In the genomic region with DNA sequence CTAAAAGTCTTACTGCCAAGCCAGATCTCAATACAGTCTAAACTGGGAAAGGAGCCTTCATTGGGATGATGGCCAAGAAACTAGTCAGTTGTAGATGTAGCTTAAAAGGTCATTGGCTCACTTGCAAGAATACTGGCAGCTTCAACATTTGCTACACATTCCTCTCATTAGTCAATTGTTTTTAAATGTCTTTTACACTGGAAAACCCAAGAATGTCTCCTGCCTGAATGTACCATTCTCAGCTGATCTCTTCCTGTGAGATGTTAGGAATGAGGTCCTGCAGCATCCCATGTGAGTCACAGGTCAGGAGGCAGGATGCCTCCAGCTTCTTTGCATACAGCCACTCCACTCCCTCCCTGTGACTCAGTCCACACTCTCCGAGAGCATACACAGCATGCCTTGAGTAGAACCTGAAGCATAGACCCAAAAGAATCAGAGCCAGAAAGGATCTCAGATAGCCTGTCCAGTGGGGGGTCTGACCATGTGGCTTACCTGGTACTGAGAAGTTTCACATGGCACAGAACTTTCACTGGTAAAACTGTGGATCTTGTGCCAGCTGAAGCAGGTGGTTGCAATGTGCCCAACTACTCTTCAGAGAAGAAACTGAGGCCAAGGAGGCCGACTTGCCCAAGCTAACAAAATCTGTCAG, we compare ENCODE assay signal across 9 cellular contexts. TPM values are rescaled to one million over a fixed set of nuclear protein-coding genes. Genes with fewer than 3 reads are reported as not detected.
A peak's percentile ranks its signal among the peaks of the same experiment; 100 is the strongest.
DNase-seq lines count a peak whose midpoint lies in the region; ATAC-seq and TF ChIP-seq lines count a peak whose summit lies in the region.
"Had no signal": no experiment of that assay in that cellular context is flagged by ENCODE, and none has a peak within 500 bp of the region (broad histone marks: within the 10 kb centered on the region; RNA-seq: fewer than 3 reads in every experiment).

No MANE protein-coding gene starts in this region.

- H3K4me3 Mint-ChIP-seq in progenitor cell of endocrine pancreas (ENCODE audit: low read depth), result no peak overlapping the region
- H3K4me3 Mint-ChIP-seq in natural killer cell treated with Interleukin-12 subunit alpha and Interleukin-12 subunit beta and Interleukin-15 and Interleukin-18, amount 100 ng/mL, for 72 hours, result no peak overlapping the region
- H3K4me3 Mint-ChIP-seq: activated naive CD8-positive, alpha-beta T cell had no signal

- H3K36me3 ChIP-seq in Panc1 (ENCODE audit: control insufficient read depth, insufficient read depth, low read length), result no peaks in the 10 kb centered on the region
- no peaks in the 10 kb centered on the region for H3K36me3 ChIP-seq in fibroblast of lung (ENCODE audit: control insufficient read depth, insufficient read depth, low read length)

- no peaks in the 10 kb centered on the region for H3K27me3 ChIP-seq in Panc1 (ENCODE audit: control insufficient read depth, insufficient read depth, low read length)
- no peaks in the 10 kb centered on the region for H3K27me3 ChIP-seq in fibroblast of lung (ENCODE audit: control insufficient read depth, insufficient read depth, low read length)

- CTCF ChIA-PET in Panc1 (lab: Charles Lee), result no interaction called here

- H3K79me2 ChIP-seq in fibroblast of lung (ENCODE audit: control insufficient read depth, insufficient read depth, low read length), result no peaks in the 10 kb centered on the region

- H2AFZ ChIP-seq in fibroblast of lung (ENCODE audit: low read length), result no peak overlapping the region

- in situ Hi-C loops in Panc1 (cut with HindIII; ENCODE audit: low pct_unique_long_range_greater_than_20kb, low sequenced_read_pairs), result no loop called here

- H3K27ac Mint-ChIP-seq in progenitor cell of endocrine pancreas, result no peak overlapping the region
- no peak overlapping the region for H3K27ac Mint-ChIP-seq in natural killer cell treated with Interleukin-12 subunit alpha and Interleukin-12 subunit beta and Interleukin-15 and Interleukin-18, amount 100 ng/mL, for 72 hours
- H3K27ac Mint-ChIP-seq: activated naive CD8-positive, alpha-beta T cell had no signal

- H3K9ac ChIP-seq in fibroblast of lung (ENCODE audit: insufficient read depth, low read length), result no peak overlapping the region

- no peaks in the 10 kb centered on the region for H3K27me3 Mint-ChIP-seq in progenitor cell of endocrine pancreas
- peaks cover 7% of the 10 kb centered on the region in 2 donors for H3K27me3 Mint-ChIP-seq in natural killer cell treated with Interleukin-12 subunit alpha and Interleukin-12 subunit beta and Interleukin-15 and Interleukin-18, amount 100 ng/mL, for 72 hours
- H3K27me3 Mint-ChIP-seq: activated naive CD8-positive, alpha-beta T cell had no signal

- H3K9me3 ChIP-seq in Panc1 (ENCODE audit: control insufficient read depth, insufficient read depth, low read depth, low read length) (no peaks in the 10 kb centered on the region), fibroblast of lung (ENCODE audit: control insufficient read depth, insufficient read depth, low read depth, low read length) (no peaks in the 10 kb centered on the region)

- H4K20me1 ChIP-seq in fibroblast of lung (ENCODE audit: control insufficient read depth, extremely low read depth, insufficient read depth, low read length), result no peaks in the 10 kb centered on the region

- no peaks in the 10 kb centered on the region for H3K4me1 Mint-ChIP-seq in progenitor cell of endocrine pancreas (ENCODE audit: low read depth)
- H3K4me1 Mint-ChIP-seq in natural killer cell treated with Interleukin-12 subunit alpha and Interleukin-12 subunit beta and Interleukin-15 and Interleukin-18, amount 100 ng/mL, for 72 hours (ENCODE audit: low read depth in 2 of 2), result peaks cover 0 to 4% of the 10 kb centered on the region in 2 donors

- TF ChIP-seq CTCF in Panc1 (IDR thresholded peaks at IDR 0.05) (no peak), fibroblast of lung (conservative IDR thresholded peaks at IDR 0.05 in 1 of 2, IDR thresholded peaks at IDR 0.05 in 1 of 2; ENCODE audit: low read depth in 1 of 2, low read length in 2 of 2) (no peak), progenitor cell of endocrine pancreas (IDR thresholded peaks at IDR 0.05; ENCODE audit: unreplicated experiment) (no peak)

- no TSS peak for BruUV-seq in Panc1 (replicated peaks; lab: Mats Ljungman, UMichigan)

- ATAC-seq in Panc1 (peak; percentile 93), HG03342 (IDR thresholded peaks at IDR 0.05; ENCODE audit: unreplicated experiment) (no peak)
- ATAC-seq in natural killer cell treated with Interleukin-12 subunit alpha and Interleukin-12 subunit beta and Interleukin-15 and Interleukin-18, amount 100 ng/mL, for 72 hours, result no peak

- peaks cover 12% of the 10 kb centered on the region for H3K9me3 Mint-ChIP-seq in progenitor cell of endocrine pancreas (ENCODE audit: low read depth)
- no peaks in the 10 kb centered on the region for H3K9me3 Mint-ChIP-seq in natural killer cell treated with Interleukin-12 subunit alpha and Interleukin-12 subunit beta and Interleukin-15 and Interleukin-18, amount 100 ng/mL, for 72 hours

- H3K4me3 ChIP-seq in Panc1 (ENCODE audit: low read depth in 2 of 2, low read length in 2 of 2) (no peak overlapping the region), fibroblast of lung (replicated peaks in 1 of 4; ENCODE audit: control extremely low read depth in 1 of 4, insufficient read depth in 1 of 4, low read depth in 3 of 4, low read length in 4 of 4) (no peak overlapping the region)

- H3K27ac ChIP-seq in Panc1 (ENCODE audit: low read length) (no peak overlapping the region), fibroblast of lung (ENCODE audit: insufficient read depth, low read length) (peak overlapping the region; percentile 89)

- peak overlapping the region; percentile 64 for H3K4me2 ChIP-seq in fibroblast of lung (ENCODE audit: extremely low read depth, insufficient read depth, low read length)

- no peaks in the 10 kb centered on the region for H3K36me3 Mint-ChIP-seq in progenitor cell of endocrine pancreas (ENCODE audit: insufficient read depth)
- no peaks in the 10 kb centered on the region for H3K36me3 Mint-ChIP-seq in natural killer cell treated with Interleukin-12 subunit alpha and Interleukin-12 subunit beta and Interleukin-15 and Interleukin-18, amount 100 ng/mL, for 72 hours
- H3K36me3 Mint-ChIP-seq: activated naive CD8-positive, alpha-beta T cell had no signal

- DNase-seq in AG08396 (ENCODE audit: low spot score), result peak; percentile 85
- peak; percentile 73 for DNase-seq in Panc1 (ENCODE audit: low read depth, low spot score)
- peak; percentile 99 to 100 for DNase-seq in fibroblast of lung (ENCODE audit: low read depth in 2 of 2)
- DNase-seq in myocyte (ENCODE audit: low read depth), result peak; percentile 66
- no peak for DNase-seq in progenitor cell of endocrine pancreas (ENCODE audit: low spot score, unreplicated experiment)
- DNase-seq in natural killer cell treated with Interleukin-12 subunit alpha and Interleukin-12 subunit beta and Interleukin-15 and Interleukin-18, amount 100 ng/mL, for 72 hours (ENCODE audit: low spot score), result no peak
- DNase-seq in GM19238 (ENCODE audit: insufficient read length, low spot score), result no peak

- intact Hi-C loops in Panc1 (cut with micrococcal nuclease; ENCODE audit: unreplicated experiment), result no loop called here

- H3K4me1 ChIP-seq in Panc1 (ENCODE audit: control insufficient read depth, insufficient read depth, low read length), result no peaks in the 10 kb centered on the region; the same call in 1 of the 2 replicates
- H3K4me1 ChIP-seq in fibroblast of lung (ENCODE audit: control insufficient read depth, extremely low read depth, insufficient read depth, low read length), result peaks cover 30% of the 10 kb centered on the region

- POLR2A ChIA-PET in Panc1 (lab: Charles Lee), result no interaction called here

RNA-seq across cellular contexts. Expression of a gene that starts 56.0 kb away (rescaled TPM):
- total RNA-seq in Panc1 (2021; ENCODE audit: unreplicated experiment) (101 TPM), fibroblast of lung (405 and 534 TPM in 2 replicates), myocyte (182 and 221 TPM in 2 replicates), progenitor cell of endocrine pancreas (154 and 163 TPM in 2 replicates)
- 47.7 TPM for polyA plus RNA-seq in Panc1 (2012; ENCODE audit: insufficient read length)
- 132 and 135 TPM in 2 replicates for polyA plus RNA-seq in fibroblast of lung
- polyA plus RNA-seq in fibroblast of lung (2012), result 81.1 and 85.9 TPM in 2 replicates
- 172 and 257 TPM in 2 replicates for polyA minus RNA-seq in fibroblast of lung (ENCODE audit: low replicate concordance)
- 44.6 TPM for polyA plus RNA-seq in myocyte (2012)
- 100 to 1,000 TPM in 1 of 2 donors, 10 to 100 TPM in 1; 99.1 to 135 TPM for total RNA-seq in natural killer cell treated with Interleukin-12 subunit alpha and Interleukin-12 subunit beta and Interleukin-15 and Interleukin-18, amount 100 ng/mL, for 72 hours

Comparison
In these comparisons a context has a peak if more than half of its experiments do, and no peak if none do; other contexts are left out.
1. DNase-seq: peak in AG08396 (single experiment), Panc1 (single experiment), fibroblast of lung (2 of 2) and myocyte (single experiment); none in progenitor cell of endocrine pancreas (single experiment), natural killer cell treated with Interleukin-12 subunit alpha and Interleukin-12 subunit beta and Interleukin-15 and Interleukin-18, amount 100 ng/mL, for 72 hours (single experiment) and GM19238 (single experiment).